Comparison of ENCODE assay signal across 8 cellular contexts in genomic region chr2:42663106-42663755, GRCh38.
A peak's percentile ranks its signal among the peaks of the same experiment; 100 is the strongest.
DNase-seq lines count a peak whose midpoint lies in the region; ATAC-seq, FAIRE-seq and TF ChIP-seq lines count a peak whose summit lies in the region.

No MANE protein-coding gene starts in this region.

- H3K4me1 Mint-ChIP-seq in stimulated activated effector memory CD8-positive, alpha-beta T cell treated with anti-CD3 and anti-CD28 coated beads, Interleukin-12 subunit alpha, Interleukin-12 subunit beta, amount 100 ng/mL, for 72 hours = no peaks in the 10 kb centered on the region

- no peak overlapping the region for H3K4me3 ChIP-seq in mucosa of descending colon

- FAIRE-seq in endometrium (lab: Jason Lieb, UNC) = peak; percentile 45

- no peak overlapping the region for H3K4me3 Mint-ChIP-seq in stimulated activated effector memory CD8-positive, alpha-beta T cell treated with anti-CD3 and anti-CD28 coated beads, Interleukin-12 subunit alpha, Interleukin-12 subunit beta, amount 100 ng/mL, for 72 hours

- peak; percentile 64 for DNase-seq in COR-L47 (lab: John Stamatoyannopoulos, UW)
- DNase-seq in NCI-H82 (lab: John Stamatoyannopoulos, UW) = peak; percentile 87
- DNase-seq in activated CD8-positive, alpha-beta memory T cell treated with anti-CD3 and anti-CD28 coated beads for 1 hour (ENCODE audit: extremely low read depth in 1 of 2, low read depth in 1 of 2) = peak; percentile 23 to 28
- DNase-seq in mucosa of descending colon = peak; percentile 59 to 64 (median 63)
- peak; percentile 28 to 56 for DNase-seq in stimulated activated effector memory CD8-positive, alpha-beta T cell treated with anti-CD3 and anti-CD28 coated beads, Interleukin-12 subunit alpha, Interleukin-12 subunit beta, amount 100 ng/mL, for 72 hours (ENCODE audit: low spot score in 2 of 2)

- ATAC-seq in GM19452 (IDR thresholded peaks at IDR 0.05; ENCODE audit: unreplicated experiment) (peak; percentile 90), HG03575 (IDR thresholded peaks at IDR 0.05; ENCODE audit: extremely low read depth, insufficient number of reproducible peaks, low FRiP score, unreplicated experiment) (peak; percentile 68), mucosa of descending colon (peak; percentile 99)
- ATAC-seq in stimulated activated effector memory CD8-positive, alpha-beta T cell treated with anti-CD3 and anti-CD28 coated beads, Interleukin-12 subunit alpha, Interleukin-12 subunit beta, amount 100 ng/mL, for 72 hours = peak; percentile 82

- no peak overlapping the region for H3K27ac Mint-ChIP-seq in stimulated activated effector memory CD8-positive, alpha-beta T cell treated with anti-CD3 and anti-CD28 coated beads, Interleukin-12 subunit alpha, Interleukin-12 subunit beta, amount 100 ng/mL, for 72 hours

- no peaks in the 10 kb centered on the region for H3K4me1 ChIP-seq in mucosa of descending colon (ENCODE audit: low read depth)

- intact Hi-C loops in mucosa of descending colon (cut with DNase I, micrococcal nuclease) = loop anchor here (5.0 kb wide), 1 partner anchor 151 kb away; no protein-coding TSS in a partner anchor

- no peaks in the 10 kb centered on the region for H3K9me3 ChIP-seq in mucosa of descending colon

- H3K36me3 Mint-ChIP-seq in stimulated activated effector memory CD8-positive, alpha-beta T cell treated with anti-CD3 and anti-CD28 coated beads, Interleukin-12 subunit alpha, Interleukin-12 subunit beta, amount 100 ng/mL, for 72 hours = peaks cover 6% of the 10 kb centered on the region

- peak; percentile 79 for TF ChIP-seq CTCF in mucosa of descending colon (IDR thresholded peaks at IDR 0.05)

- no peaks in the 10 kb centered on the region for H3K36me3 ChIP-seq in mucosa of descending colon (ENCODE audit: low read depth)

- no peaks in the 10 kb centered on the region for H3K9me3 Mint-ChIP-seq in stimulated activated effector memory CD8-positive, alpha-beta T cell treated with anti-CD3 and anti-CD28 coated beads, Interleukin-12 subunit alpha, Interleukin-12 subunit beta, amount 100 ng/mL, for 72 hours

Comparison
In these comparisons a context has a peak if more than half of its experiments do, and no peak if none do; other contexts are left out.
1. DNase-seq: peak in every context shown above with its lines; median percentile 87 in NCI-H82; 64 in COR-L47; 63 in mucosa of descending colon; 42 in stimulated activated effector memory CD8-positive, alpha-beta T cell treated with anti-CD3 and anti-CD28 coated beads, Interleukin-12 subunit alpha, Interleukin-12 subunit beta, amount 100 ng/mL, for 72 hours; 26 in activated CD8-positive, alpha-beta memory T cell treated with anti-CD3 and anti-CD28 coated beads for 1 hour.